Comparison of ENCODE assay signal across 1 cellular context in genomic region chr16:3761375-3762079, GRCh38.
TF ChIP-seq lines count a peak whose summit lies in the region.

No MANE protein-coding gene starts in this region.

TF ChIP-seq in SK-N-SH, 30 proteins besides CTCF, POLR2A, EP300 and RAD21 (continued from another document):
- TF ChIP-seq REST (IDR thresholded peaks at IDR 0.05; ENCODE audit: low read depth, low read length), result no peak
